In the genomic region with DNA sequence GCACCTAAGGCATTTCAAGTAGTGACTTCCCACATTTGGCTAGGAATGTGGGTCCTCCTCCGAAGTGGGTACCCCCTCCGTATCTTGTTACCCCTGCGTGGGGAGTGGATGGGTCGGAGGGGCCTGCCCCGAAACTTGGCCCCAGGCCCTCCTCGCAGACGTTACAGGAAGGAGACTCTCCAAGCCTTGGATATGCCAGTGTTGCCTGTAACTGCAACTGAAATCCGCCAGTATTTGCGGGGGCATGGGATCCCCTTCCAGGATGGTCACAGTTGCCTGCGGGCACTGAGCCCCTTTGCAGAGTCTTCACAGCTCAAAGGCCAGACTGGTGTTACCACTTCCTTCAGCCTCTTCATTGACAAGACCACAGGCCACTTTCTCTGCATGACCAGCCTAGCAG, we compare ENCODE assay signal across 8 cellular contexts. TPM values are rescaled to one million over a fixed set of nuclear protein-coding genes. Genes with fewer than 3 reads are reported as not detected.
DNase-seq lines count a peak whose midpoint lies in the region; ATAC-seq and TF ChIP-seq lines count a peak whose summit lies in the region.

No MANE protein-coding gene starts in this region.

- H3K9ac ChIP-seq in MM.1S (ENCODE audit: low read length) (peak overlapping the region; percentile 83), neural cell (ENCODE audit: low read length) (peak overlapping the region; percentile 93)

- intact Hi-C loops in sciatic nerve (cut with DNase I): no loop called here

- H3K27me3 ChIP-seq in MM.1S (replicated peaks; ENCODE audit: insufficient read depth, low read length) (no peaks in the 10 kb centered on the region), ectodermal cell (ENCODE audit: control insufficient read depth, insufficient read depth, low read length, poor library complexity, severe bottlenecking) (no peaks in the 10 kb centered on the region), neural cell (ENCODE audit: insufficient read depth, low read depth, low read length) (no peaks in the 10 kb centered on the region)

- in situ Hi-C loops in GM13976 (cut with MboI; ENCODE audit: low sequenced_read_pairs, unreplicated experiment): no loop called here

- WGBS in ectodermal cell, 2 experiments: 75 to 76% methylated on average over 10 of the region's 10 CpGs

- H3K4me3 ChIP-seq in MM.1S (ENCODE audit: low read length) (peak overlapping the region; percentile 100), ectodermal cell (ENCODE audit: insufficient read depth, low read depth, low read length) (peak overlapping the region; percentile 100), neural cell (ENCODE audit: low read length) (peak overlapping the region; percentile 87)

- peak overlapping the region; percentile 86 for H3K27ac ChIP-seq in C4-2B
- no peak overlapping the region for H3K27ac ChIP-seq in MM.1S (ENCODE audit: low read length)
- no peak overlapping the region for H3K27ac ChIP-seq in ectodermal cell (ENCODE audit: insufficient read depth, low read depth, low read length, poor library complexity, severe bottlenecking)
- no peak overlapping the region for H3K27ac ChIP-seq in neural cell (ENCODE audit: low read length)

- no peaks in the 10 kb centered on the region for H3K9me2 ChIP-seq in MM.1S (replicated peaks; ENCODE audit: insufficient read depth, low read length)
- H3K9me2 ChIP-seq in neural cell (ENCODE audit: insufficient read depth, low read length): no peaks in the 10 kb centered on the region

- TF ChIP-seq EP300 in neural cell (conservative IDR thresholded peaks at IDR 0.05; ENCODE audit: poor library complexity, severe bottlenecking): no peak

- H4K20me1 ChIP-seq in MM.1S (ENCODE audit: insufficient read depth, low read length) (no peaks in the 10 kb centered on the region), neural cell (ENCODE audit: insufficient read depth) (no peaks in the 10 kb centered on the region)

- peaks cover 21% of the 10 kb centered on the region for H3K4me1 ChIP-seq in MM.1S (ENCODE audit: low read length)
- peaks cover 7% of the 10 kb centered on the region for H3K4me1 ChIP-seq in ectodermal cell (ENCODE audit: control insufficient read depth, insufficient read depth, low read length)

- H2AFZ ChIP-seq in MM.1S (ENCODE audit: low read length) (no peak overlapping the region), neural cell (ENCODE audit: low read depth, low read length) (no peak overlapping the region)

- H3K4me2 ChIP-seq in MM.1S (ENCODE audit: low read depth, low read length) (peak overlapping the region; percentile 99), neural cell (ENCODE audit: low read length) (peak overlapping the region; percentile 75)

- H3F3A ChIP-seq in MM.1S (ENCODE audit: insufficient read depth, low read length) (0 out of 2 replicates have a peak, but pooled peaks cover 4% of the 10 kb centered on the region), neural cell (ENCODE audit: insufficient read depth, low read length, poor library complexity, severe bottlenecking) (no peaks in the 10 kb centered on the region)

- H3K36me3 ChIP-seq in MM.1S (replicated peaks; ENCODE audit: insufficient read depth, low read length): peaks cover 8% of the 10 kb centered on the region; the same call in 1 of the 2 replicates
- H3K36me3 ChIP-seq in ectodermal cell (ENCODE audit: control insufficient read depth, insufficient read depth, low read length): peaks cover 25% of the 10 kb centered on the region
- no peaks in the 10 kb centered on the region for H3K36me3 ChIP-seq in neural cell (ENCODE audit: insufficient read depth, low read length)

- no peak for TF ChIP-seq CTCF in C4-2B (conservative IDR thresholded peaks at IDR 0.05)
- no peak for TF ChIP-seq CTCF in MM.1S (IDR thresholded peaks at IDR 0.05; ENCODE audit: low read length)
- TF ChIP-seq CTCF in neural cell (IDR thresholded peaks at IDR 0.05; ENCODE audit: poor library complexity, severe bottlenecking): no peak
- no peak for TF ChIP-seq CTCF in GM13976 (IDR thresholded peaks at IDR 0.05; ENCODE audit: borderline replicate concordance, control extremely low read depth, extremely low read depth, insufficient read depth, missing control alignments)

- no peak for ATAC-seq in sciatic nerve

- H3K79me2 ChIP-seq in MM.1S (ENCODE audit: low read length) (peaks cover 58% of the 10 kb centered on the region), neural cell (replicated peaks; ENCODE audit: insufficient read depth, low read length) (peaks cover 12% of the 10 kb centered on the region)

- H3K9me3 ChIP-seq in MM.1S (replicated peaks; ENCODE audit: insufficient read depth, low read length) (no peaks in the 10 kb centered on the region), ectodermal cell (ENCODE audit: control insufficient read depth, low read length) (no peaks in the 10 kb centered on the region), neural cell (ENCODE audit: low read length) (no peaks in the 10 kb centered on the region)

- no peak for TF ChIP-seq RAD21 in neural cell (conservative IDR thresholded peaks at IDR 0.05)

- DNase-seq in MM.1S: peak; percentile 2
- DNase-seq in sciatic nerve (ENCODE audit: low spot score): no peak
- no peak for DNase-seq in foreskin melanocyte
- DNase-seq in GM13976 (ENCODE audit: low spot score): no peak
- no peak for DNase-seq in HuH-7 (ENCODE audit: low spot score)

TF ChIP-seq in neural cell, 6 proteins besides CTCF, POLR2A, EP300 and RAD21:
- TF ChIP-seq TAF1 (IDR thresholded peaks at IDR 0.05; ENCODE audit: low read depth): no peak
- TF ChIP-seq, protein P1, sequence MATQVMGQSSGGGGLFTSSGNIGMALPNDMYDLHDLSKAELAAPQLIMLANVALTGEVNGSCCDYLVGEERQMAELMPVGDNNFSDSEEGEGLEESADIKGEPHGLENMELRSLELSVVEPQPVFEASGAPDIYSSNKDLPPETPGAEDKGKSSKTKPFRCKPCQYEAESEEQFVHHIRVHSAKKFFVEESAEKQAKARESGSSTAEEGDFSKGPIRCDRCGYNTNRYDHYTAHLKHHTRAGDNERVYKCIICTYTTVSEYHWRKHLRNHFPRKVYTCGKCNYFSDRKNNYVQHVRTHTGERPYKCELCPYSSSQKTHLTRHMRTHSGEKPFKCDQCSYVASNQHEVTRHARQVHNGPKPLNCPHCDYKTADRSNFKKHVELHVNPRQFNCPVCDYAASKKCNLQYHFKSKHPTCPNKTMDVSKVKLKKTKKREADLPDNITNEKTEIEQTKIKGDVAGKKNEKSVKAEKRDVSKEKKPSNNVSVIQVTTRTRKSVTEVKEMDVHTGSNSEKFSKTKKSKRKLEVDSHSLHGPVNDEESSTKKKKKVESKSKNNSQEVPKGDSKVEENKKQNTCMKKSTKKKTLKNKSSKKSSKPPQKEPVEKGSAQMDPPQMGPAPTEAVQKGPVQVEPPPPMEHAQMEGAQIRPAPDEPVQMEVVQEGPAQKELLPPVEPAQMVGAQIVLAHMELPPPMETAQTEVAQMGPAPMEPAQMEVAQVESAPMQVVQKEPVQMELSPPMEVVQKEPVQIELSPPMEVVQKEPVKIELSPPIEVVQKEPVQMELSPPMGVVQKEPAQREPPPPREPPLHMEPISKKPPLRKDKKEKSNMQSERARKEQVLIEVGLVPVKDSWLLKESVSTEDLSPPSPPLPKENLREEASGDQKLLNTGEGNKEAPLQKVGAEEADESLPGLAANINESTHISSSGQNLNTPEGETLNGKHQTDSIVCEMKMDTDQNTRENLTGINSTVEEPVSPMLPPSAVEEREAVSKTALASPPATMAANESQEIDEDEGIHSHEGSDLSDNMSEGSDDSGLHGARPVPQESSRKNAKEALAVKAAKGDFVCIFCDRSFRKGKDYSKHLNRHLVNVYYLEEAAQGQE (IDR thresholded peaks at IDR 0.05; ENCODE audit: borderline replicate concordance): no peak
- no peak for TF ChIP-seq SMC3 (conservative IDR thresholded peaks at IDR 0.05; ENCODE audit: poor library complexity)
- no peak for TF ChIP-seq POLR2AphosphoS5 (IDR thresholded peaks at IDR 0.05)
- TF ChIP-seq EZH2 (IDR thresholded peaks at IDR 0.05; ENCODE audit: borderline replicate concordance, insufficient read depth, low read length, poor library complexity, severe bottlenecking): no peak
- no peak for TF ChIP-seq MXI1 (conservative IDR thresholded peaks at IDR 0.05; ENCODE audit: poor library complexity, severe bottlenecking)

RNA-seq across cellular contexts. Expression of gene TWNK, which starts 0.8 kb away (rescaled TPM):
- 17.1 TPM for polyA plus RNA-seq in ectodermal cell (2013, experiment 1 of 4)
- polyA plus RNA-seq in ectodermal cell (2013, experiment 2 of 4): 20.1 TPM
- 15.1 TPM for polyA plus RNA-seq in ectodermal cell (2013, experiment 3 of 4)
- 17.3 TPM for polyA plus RNA-seq in ectodermal cell (2013, experiment 4 of 4)
- 4.2 and 4.8 TPM in 2 replicates for polyA plus RNA-seq in neural cell
- polyA minus RNA-seq in neural cell: 5.6 TPM in 2 replicates
- total RNA-seq in sciatic nerve: 5.9 TPM

RNA-seq across cellular contexts. Expression of gene MRPL43, which starts 0.9 kb away (rescaled TPM):
- 73.0 TPM for polyA plus RNA-seq in ectodermal cell (2013, experiment 1 of 4)
- polyA plus RNA-seq in ectodermal cell (2013, experiment 2 of 4): 74.0 TPM
- 78.6 TPM for polyA plus RNA-seq in ectodermal cell (2013, experiment 3 of 4)
- 79.8 TPM for polyA plus RNA-seq in ectodermal cell (2013, experiment 4 of 4)
- polyA plus RNA-seq in neural cell: 121 and 122 TPM in 2 replicates
- polyA minus RNA-seq in neural cell: 44.9 and 47.7 TPM in 2 replicates
- total RNA-seq in sciatic nerve: 84.8 TPM

RNA-seq across cellular contexts. Expression of gene LZTS2, which starts 11.4 kb away (rescaled TPM):
- 93.4 TPM for polyA plus RNA-seq in ectodermal cell (2013, experiment 1 of 4)
- 87.8 TPM for polyA plus RNA-seq in ectodermal cell (2013, experiment 2 of 4)
- 80.0 TPM for polyA plus RNA-seq in ectodermal cell (2013, experiment 3 of 4)
- polyA plus RNA-seq in ectodermal cell (2013, experiment 4 of 4): 93.0 TPM
- 40.1 and 58.4 TPM in 2 replicates for polyA plus RNA-seq in neural cell
- polyA minus RNA-seq in neural cell: 27.4 and 31.2 TPM in 2 replicates
- total RNA-seq in sciatic nerve: 78.6 TPM

RNA-seq across cellular contexts. Expression of gene SEMA4G, which starts 18.9 kb away (rescaled TPM):
- 10.2 TPM for polyA plus RNA-seq in ectodermal cell (2013, experiment 1 of 4)
- 9.5 TPM for polyA plus RNA-seq in ectodermal cell (2013, experiment 2 of 4)
- polyA plus RNA-seq in ectodermal cell (2013, experiment 3 of 4): 7.8 TPM
- 10.3 TPM for polyA plus RNA-seq in ectodermal cell (2013, experiment 4 of 4)
- 1.7 TPM in 2 replicates for polyA plus RNA-seq in neural cell
- polyA minus RNA-seq in neural cell: 2.4 and 3.2 TPM in 2 replicates
- 15.3 TPM for total RNA-seq in sciatic nerve

RNA-seq across cellular contexts. Expression of gene PDZD7, which starts 42.8 kb away (rescaled TPM):
- 0.74 TPM for polyA plus RNA-seq in ectodermal cell (2013, experiment 1 of 4)
- 0.82 TPM for polyA plus RNA-seq in ectodermal cell (2013, experiment 2 of 4)
- 0.69 TPM for polyA plus RNA-seq in ectodermal cell (2013, experiment 3 of 4)
- polyA plus RNA-seq in ectodermal cell (2013, experiment 4 of 4): 0.49 TPM
- polyA plus RNA-seq in neural cell: 1.5 and 2.6 TPM in 2 replicates
- 2.2 and 2.8 TPM in 2 replicates for polyA minus RNA-seq in neural cell
- 3.8 TPM for total RNA-seq in sciatic nerve
